12 cellular contexts compared by ENCODE assay signal in genomic region chrX:96721398-96721797, GRCh38.
DNase-seq lines count a peak whose midpoint lies in the region; ATAC-seq and TF ChIP-seq lines count a peak whose summit lies in the region.
"Had no signal": no experiment of that assay in that cellular context is flagged by ENCODE, and none has a peak within 500 bp of the region (broad histone marks: within the 10 kb centered on the region; RNA-seq: fewer than 3 reads in every experiment).

No MANE protein-coding gene starts in this region.

- no peaks in the 10 kb centered on the region for H3K27me3 Mint-ChIP-seq in effector memory CD8-positive, alpha-beta T cell

- H3K27ac Mint-ChIP-seq in effector memory CD8-positive, alpha-beta T cell: no peak overlapping the region

- H3K4me3 Mint-ChIP-seq in effector memory CD8-positive, alpha-beta T cell: no peak overlapping the region
- H3K4me3 Mint-ChIP-seq: neural crest cell had no signal

- H3K9me3 Mint-ChIP-seq in effector memory CD8-positive, alpha-beta T cell: no peaks in the 10 kb centered on the region

- no peak for TF ChIP-seq POLR2A in GM18505 (IDR thresholded peaks at IDR 0.05; ENCODE audit: borderline replicate concordance, extremely low read depth, insufficient read depth, insufficient read length)

- DNase-seq in fibroblast of gingiva (ENCODE audit: low read depth) (peak; percentile 1), foreskin melanocyte (no peak), NCI-H2029 treated with DMSO at 0.1 percent for 48 hours (lab: John Stamatoyannopoulos, UW) (no peak)
- DNase-seq in effector memory CD8-positive, alpha-beta T cell: no peak
- DNase-seq in activated CD4-positive, alpha-beta T cell treated with anti-CD3 and anti-CD28 coated beads, Interleukin-2, amount 50 U/mL, for 48 hours: no peak
- DNase-seq: anterior cingulate cortex, glutamatergic neuron, NCI-H524 had no signal

- H3K36me3 Mint-ChIP-seq in effector memory CD8-positive, alpha-beta T cell (ENCODE audit: insufficient read depth): no peaks in the 10 kb centered on the region

- ATAC-seq in GM18505 (IDR thresholded peaks at IDR 0.05; ENCODE audit: unreplicated experiment) (peak; percentile 98), GM21390 (IDR thresholded peaks at IDR 0.05; ENCODE audit: unreplicated experiment) (peak; percentile 100), HG03103 (IDR thresholded peaks at IDR 0.05; ENCODE audit: low read depth, unreplicated experiment) (peak; percentile 99)
- no peak for ATAC-seq in effector memory CD8-positive, alpha-beta T cell (replicated peaks)

- H3K4me1 Mint-ChIP-seq in effector memory CD8-positive, alpha-beta T cell (ENCODE audit: low read depth in 2 of 2): peaks cover 0 to 11% of the 10 kb centered on the region in 2 donors
- H3K4me1 Mint-ChIP-seq: neural crest cell had no signal
